Comparison of ENCODE assay signal across 8 cellular contexts in the genomic region with DNA sequence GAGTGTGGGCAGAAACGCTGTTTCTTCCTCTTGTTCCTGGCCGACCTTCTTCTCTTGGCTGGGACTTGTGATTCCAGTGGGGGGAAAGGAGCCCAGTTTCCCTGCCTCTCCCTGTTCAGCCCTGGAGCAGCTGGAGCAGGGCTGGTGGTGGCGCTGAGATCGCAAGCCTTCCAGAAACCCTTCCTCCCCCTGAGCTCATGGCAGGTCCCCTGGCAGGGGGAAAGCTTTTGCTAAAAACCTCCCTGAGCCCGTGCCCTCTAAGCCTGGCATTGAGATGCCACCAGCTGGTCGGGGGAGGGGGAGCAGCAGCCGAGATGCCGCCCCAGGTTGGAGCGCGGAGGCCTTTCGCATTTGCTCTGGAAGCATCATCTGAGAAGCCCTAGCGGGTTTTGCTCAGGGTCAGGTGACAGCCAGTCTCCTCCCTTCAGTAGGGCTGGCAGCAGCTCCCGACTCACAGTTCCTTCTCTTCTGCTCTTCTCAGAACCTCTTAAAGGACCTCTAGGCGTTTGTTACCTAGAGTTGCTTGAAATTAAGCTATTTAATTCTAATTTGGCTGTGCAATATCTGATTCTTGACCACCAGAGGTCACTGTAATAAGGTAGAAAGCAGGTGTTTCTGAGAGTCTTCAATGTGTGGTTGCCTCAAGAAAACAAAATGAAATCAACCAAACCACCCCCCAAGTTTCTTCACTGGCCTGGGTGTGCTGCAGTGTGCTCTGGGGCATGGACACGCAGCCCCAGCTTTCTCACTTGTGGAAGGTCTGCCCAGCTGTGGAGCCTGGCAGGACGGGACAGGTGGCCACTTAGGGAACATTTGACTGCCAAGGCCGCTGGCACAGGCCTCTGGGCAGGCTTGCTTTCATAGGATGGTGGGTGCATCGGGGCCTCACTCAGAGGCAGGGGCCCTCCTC.
A peak's percentile ranks its signal among the peaks of the same experiment; 100 is the strongest.
DNase-seq lines count a peak whose midpoint lies in the region; ATAC-seq and TF ChIP-seq lines count a peak whose summit lies in the region.

No MANE protein-coding gene starts in this region.

- no peak overlapping the region for H2AFZ ChIP-seq in GM23248

- peak; percentile 52 for TF ChIP-seq CTCF in BJ (IDR thresholded peaks at IDR 0.05; ENCODE audit: insufficient read depth, low read depth, low read length)
- peak; percentile 21 to 63 (median 45) for TF ChIP-seq CTCF in dorsolateral prefrontal cortex (IDR thresholded peaks at IDR 0.05 in 54 of 56, conservative IDR thresholded peaks at IDR 0.05 in 2 of 56; ENCODE audit: low read depth in 1 of 56, partially characterized antibody in 56 of 56)

- no peaks in the 10 kb centered on the region for H4K20me1 ChIP-seq in GM23248 (ENCODE audit: insufficient read depth)

- no peaks in the 10 kb centered on the region for H3K4me1 ChIP-seq in GM23248 (ENCODE audit: insufficient read depth)

- no peak overlapping the region for H3K4me2 ChIP-seq in GM23248 (ENCODE audit: unreplicated experiment)

- peaks cover 7% of the 10 kb centered on the region for H3F3A ChIP-seq in GM23248 (ENCODE audit: insufficient read depth)

- H3K27me3 ChIP-seq in BJ (ENCODE audit: control insufficient read depth, insufficient read depth, low read length): peaks cover 2% of the 10 kb centered on the region
- H3K27me3 ChIP-seq in GM23248 (replicated peaks; ENCODE audit: insufficient read depth): peaks cover 8% of the 10 kb centered on the region; the same call in 1 of the 2 replicates
- peaks cover 0 to 7% (median 0%) of the 10 kb centered on the region in 45 donors for H3K27me3 ChIP-seq in dorsolateral prefrontal cortex

- CTCF ChIA-PET in BJ (lab: Yijun Ruan, JAX): interaction anchor here (0.6 to 4.2 kb wide), 23 partner anchors 9 to 610 kb away, joined by 3 to 49 read pairs (median 5); no protein-coding TSS in a partner anchor

- POLR2A ChIA-PET in BJ (lab: Charles Lee): no interaction called here

- in situ Hi-C loops in GM23248 (cut with MboI): loop anchor here (10.0 kb wide), 1 partner anchor 602 kb away; no protein-coding TSS in a partner anchor

- DNase-seq in BJ (ENCODE audit: low read depth) (no peak), GM23248 (peak; percentile 51), NCI-H748 treated with DMSO at 0.1 percent for 48 hours (lab: John Stamatoyannopoulos, UW) (peak; percentile 5), dorsolateral prefrontal cortex (peak in 4 of 10 donors; percentile 31 to 74 (median 38)), non-pigmented ciliary epithelial cell (ENCODE audit: low read depth) (peak; percentile 5), SKM-1 treated with dmso at 0.1 percent for 144 hours (lab: John Stamatoyannopoulos, UW; ENCODE audit: unreplicated experiment) (no peak)

- H3K27ac ChIP-seq in GM23248 (no peak overlapping the region), dorsolateral prefrontal cortex (peak overlapping the region in 34 of 59 donors; percentile 0 to 74 (median 42))

- H3K36me3 ChIP-seq in BJ (ENCODE audit: control insufficient read depth, insufficient read depth, low read length) (no peaks in the 10 kb centered on the region), GM23248 (ENCODE audit: low read depth) (no peaks in the 10 kb centered on the region)

- H3K9me3 ChIP-seq in GM23248 (ENCODE audit: low read depth): no peaks in the 10 kb centered on the region

- H3K9me2 ChIP-seq in GM23248 (ENCODE audit: insufficient read depth): no peaks in the 10 kb centered on the region

- no peak for ATAC-seq in GM18868 (IDR thresholded peaks at IDR 0.05; ENCODE audit: unreplicated experiment)
- no peak for ATAC-seq in GM18870 (IDR thresholded peaks at IDR 0.05; ENCODE audit: unreplicated experiment)

- H3K79me2 ChIP-seq in GM23248 (ENCODE audit: insufficient read depth): no peaks in the 10 kb centered on the region

- 41 to 43% methylated on average over 18 of the region's 18 CpGs for WGBS in GM23248 (ENCODE audit: low coverage in 1 of 2, low lambda C conversion rate in 2 of 2, missing lambda C conversion rate in 2 of 2), 2 experiments

- intact Hi-C loops in dorsolateral prefrontal cortex (cut with DNase I): loop anchor here in 1 of 2 donors (10.0 kb wide), 1 partner anchor 118 kb away; no protein-coding TSS in a partner anchor

- no peak overlapping the region for H3K4me3 ChIP-seq in BJ (ENCODE audit: low read depth, low read length)
- no peak overlapping the region for H3K4me3 ChIP-seq in GM23248
- peak overlapping the region in 10 of 59 donors; percentile 4 to 16 (median 9) for H3K4me3 ChIP-seq in dorsolateral prefrontal cortex

- no peak overlapping the region for H3K9ac ChIP-seq in GM23248

Comparison
In these comparisons a context has a peak if more than half of its experiments do, and no peak if none do; other contexts are left out.
1. DNase-seq: peak in GM23248 (single experiment), NCI-H748 treated with DMSO at 0.1 percent for 48 hours (single experiment) and non-pigmented ciliary epithelial cell (single experiment); none in BJ (single experiment) and SKM-1 treated with dmso at 0.1 percent for 144 hours (single experiment).